10 cellular contexts compared by ENCODE assay signal in the genomic region with DNA sequence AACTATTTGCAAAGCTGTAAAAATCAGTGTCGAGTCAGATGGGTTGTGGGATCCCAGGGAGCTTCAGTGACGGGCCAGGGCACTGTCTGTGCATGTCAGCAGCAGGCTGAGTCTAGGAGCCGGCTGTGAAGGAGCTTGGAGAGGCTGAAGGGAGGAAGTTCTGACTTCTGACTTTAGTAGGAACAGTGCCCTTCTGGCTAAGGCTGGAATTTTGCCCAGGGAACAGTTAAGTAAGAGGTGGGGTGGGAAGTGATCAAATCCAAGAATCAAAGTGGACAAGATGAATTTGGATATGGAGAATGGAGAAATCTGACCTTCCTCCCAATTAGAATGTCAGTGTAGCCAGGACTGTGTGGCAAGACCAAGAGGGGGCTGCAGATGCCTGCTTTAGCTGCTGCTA.
DNase-seq lines count a peak whose midpoint lies in the region; ATAC-seq and TF ChIP-seq lines count a peak whose summit lies in the region.
"Had no signal": no experiment of that assay in that cellular context is flagged by ENCODE, and none has a peak within 500 bp of the region (broad histone marks: within the 10 kb centered on the region; RNA-seq: fewer than 3 reads in every experiment).

No MANE protein-coding gene starts in this region.

- intact Hi-C loops in ascending aorta (cut with DNase I) (loop anchor here (2.0 to 10.0 kb wide), 2 partner anchors 46 to 226 kb away; no protein-coding TSS in a partner anchor), Right ventricle myocardium superior (cut with DNase I) (loop anchor here (10.0 kb wide), 1 partner anchor 224 kb away; no protein-coding TSS in a partner anchor), gastrocnemius medialis (cut with DNase I; ENCODE audit: low total_unique reads) (loop anchor here (5.0 to 10.0 kb wide), 3 partner anchors 61 to 429 kb away; no protein-coding TSS in a partner anchor)

- TF ChIP-seq POLR2A in gastrocnemius medialis (IDR thresholded peaks at IDR 0.05): no peak

- H3K9me3 ChIP-seq in ascending aorta (no peaks in the 10 kb centered on the region), gastrocnemius medialis (no peaks in the 10 kb centered on the region)
- H3K9me3 ChIP-seq: SJSA1 had no signal

- DNase-seq in G401 (ENCODE audit: low spot score) (peak; percentile 39), ascending aorta (ENCODE audit: low spot score in 2 of 2) (peak in 1 of 2 donors; percentile 78), Right ventricle myocardium superior (peak; percentile 64), gastrocnemius medialis (peak; percentile 40 to 55), AG08396 (ENCODE audit: low spot score) (no peak), HuH-7.5 (ENCODE audit: low spot score) (no peak)
- DNase-seq: activated CD4-positive, alpha-beta memory T cell treated with anti-CD3 and anti-CD28 coated beads for 36 hours had no signal

- peaks cover 7 to 32% of the 10 kb centered on the region in 2 donors for H3K4me1 ChIP-seq in ascending aorta
- peaks cover 32 to 68% of the 10 kb centered on the region in 2 donors for H3K4me1 ChIP-seq in gastrocnemius medialis

- no peaks in the 10 kb centered on the region for H3K36me3 ChIP-seq in ascending aorta
- H3K36me3 ChIP-seq in gastrocnemius medialis: no peaks in the 10 kb centered on the region
- H3K36me3 ChIP-seq: SJSA1 had no signal

- ATAC-seq in Right ventricle myocardium superior (ENCODE audit: poor library complexity): peak; percentile 15
- ATAC-seq in gastrocnemius medialis: peak; percentile 11 to 12
- no peak for ATAC-seq in HG03095 (IDR thresholded peaks at IDR 0.05; ENCODE audit: unreplicated experiment)
- ATAC-seq in GM18858 (IDR thresholded peaks at IDR 0.05; ENCODE audit: unreplicated experiment): no peak

- no peak for TF ChIP-seq CTCF in ascending aorta (IDR thresholded peaks at IDR 0.05)
- no peak for TF ChIP-seq CTCF in gastrocnemius medialis (IDR thresholded peaks at IDR 0.05 in 4 of 5, conservative IDR thresholded peaks at IDR 0.05 in 1 of 5)

- no peak overlapping the region for H3K4me3 ChIP-seq in ascending aorta
- H3K4me3 ChIP-seq in gastrocnemius medialis: no peak overlapping the region
- H3K4me3 ChIP-seq: SJSA1 had no signal

- no peaks in the 10 kb centered on the region for H3K27me3 ChIP-seq in ascending aorta
- no peaks in the 10 kb centered on the region for H3K27me3 ChIP-seq in gastrocnemius medialis
- H3K27me3 ChIP-seq: SJSA1 had no signal

- H3K27ac ChIP-seq in ascending aorta (peak overlapping the region; percentile 92 to 94), gastrocnemius medialis (peak overlapping the region; percentile 18 to 88 (median 31))
- H3K27ac ChIP-seq: SJSA1 had no signal

- in situ Hi-C loops in G401 (cut with HindIII; ENCODE audit: low sequenced_read_pairs) (no loop called here), gastrocnemius medialis (cut with MboI; ENCODE audit: low sequenced_read_pairs in 4 of 4) (no loop called here)

Comparison
In these comparisons a context has a peak if more than half of its experiments do, and no peak if none do; other contexts are left out.
1. DNase-seq: peak in G401 (single experiment), Right ventricle myocardium superior (single experiment) and gastrocnemius medialis (2 of 2); none in AG08396 (single experiment) and HuH-7.5 (single experiment).
2. ATAC-seq: peak in Right ventricle myocardium superior (single experiment) and gastrocnemius medialis (2 of 2); none in HG03095 (single experiment) and GM18858 (single experiment).